14 cellular contexts compared by ENCODE assay signal in the genomic region with DNA sequence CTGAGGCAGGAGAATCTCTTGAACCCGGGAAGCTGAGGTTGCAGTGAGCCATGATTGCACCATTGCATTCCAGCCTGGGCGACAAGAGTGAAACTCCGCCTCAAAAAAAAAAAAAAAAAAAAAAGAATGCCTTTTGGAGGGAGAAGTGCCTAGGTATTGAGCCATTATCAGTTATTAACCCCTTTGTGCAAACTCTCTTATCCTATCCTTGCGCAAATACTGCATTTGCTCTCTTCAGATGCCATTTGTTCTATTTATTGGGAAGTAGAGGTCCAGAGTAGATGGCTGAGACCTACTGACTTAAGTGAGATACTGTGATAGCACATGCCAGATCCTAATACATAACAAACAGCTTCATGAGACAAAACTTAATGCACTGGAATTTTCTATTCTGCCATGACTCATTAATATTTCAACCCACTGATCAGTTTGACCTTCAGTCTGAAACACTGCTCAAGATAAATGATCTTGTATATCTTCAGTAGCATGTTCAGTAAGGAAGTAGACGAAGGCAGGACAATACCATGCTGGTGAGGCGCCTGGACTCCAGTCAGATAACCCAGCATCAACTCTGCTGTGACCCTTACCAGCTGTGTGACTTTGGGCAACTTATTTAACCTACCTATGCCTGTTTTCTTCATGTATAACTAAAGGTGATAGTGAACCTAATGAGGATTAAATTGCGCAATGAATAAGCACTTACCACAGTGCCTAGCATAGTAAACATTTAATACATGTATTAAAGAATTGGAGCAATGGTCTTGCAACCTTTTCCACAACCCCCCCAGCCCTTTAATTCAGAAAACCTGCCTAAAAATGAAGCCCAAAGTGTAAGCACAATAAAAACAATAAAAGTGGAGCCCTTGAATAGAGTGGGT. TPM values are rescaled to one million over a fixed set of nuclear protein-coding genes. Genes with fewer than 3 reads are reported as not detected.
DNase-seq lines count a peak whose midpoint lies in the region; ATAC-seq and TF ChIP-seq lines count a peak whose summit lies in the region.
"Had no signal": no experiment of that assay in that cellular context is flagged by ENCODE, and none has a peak within 500 bp of the region (broad histone marks: within the 10 kb centered on the region; RNA-seq: fewer than 3 reads in every experiment).

No MANE protein-coding gene starts in this region.

- H3K9me3 ChIP-seq in T-helper 17 cell (ENCODE audit: control insufficient read depth, low read length, poor library complexity, severe bottlenecking): no peaks in the 10 kb centered on the region

- H3K36me3 Mint-ChIP-seq in natural killer cell (peaks cover 7% of the 10 kb centered on the region), T-helper 17 cell (ENCODE audit: low read depth) (peaks cover 14% of the 10 kb centered on the region)
- H3K36me3 Mint-ChIP-seq in natural killer cell treated with Interleukin-12 subunit alpha and Interleukin-12 subunit beta and Interleukin-15 and Interleukin-18, amount 100 ng/mL, for 72 hours: peaks cover 18% of the 10 kb centered on the region

- intact Hi-C loops in natural killer cell (cut with micrococcal nuclease): no loop called here

- H3K27me3 Mint-ChIP-seq in natural killer cell (ENCODE audit: low read depth in 2 of 2): no peaks in the 10 kb centered on the region
- no peaks in the 10 kb centered on the region for H3K27me3 Mint-ChIP-seq in natural killer cell treated with Interleukin-12 subunit alpha and Interleukin-12 subunit beta and Interleukin-15 and Interleukin-18, amount 100 ng/mL, for 72 hours
- H3K27me3 Mint-ChIP-seq in T-helper 17 cell: no peaks in the 10 kb centered on the region
- H3K27me3 Mint-ChIP-seq: activated CD8-positive, alpha-beta memory T cell treated with anti-CD3 and anti-CD28 coated beads, Interleukin-2, amount 10 ng/mL, durations not matched to agents 7 days and 5 days had no signal

- DNase-seq in natural killer cell (no peak), T-helper 17 cell (no peak), iris pigment epithelial cell (ENCODE audit: low read depth) (peak; percentile 56), D341Med (ENCODE audit: low spot score) (no peak), NCI-H187 treated with DMSO at 0.1 percent for 48 hours (lab: John Stamatoyannopoulos, UW) (no peak)
- no peak for DNase-seq in natural killer cell treated with Interleukin-12 subunit alpha and Interleukin-12 subunit beta and Interleukin-15 and Interleukin-18, amount 100 ng/mL, for 72 hours (ENCODE audit: low spot score)
- DNase-seq: activated CD8-positive, alpha-beta memory T cell treated with anti-CD3 and anti-CD28 coated beads, Interleukin-2, amount 10 ng/mL, durations not matched to agents 7 days and 5 days; H9; NCI-H1092; NCI-H345; RPMI8226; stimulated activated CD4-positive, alpha-beta T cell treated with anti-CD3 and anti-CD28 coated beads, Interleukin-2, amount 100 ng/mL, for 24 hours had no signal

- no peaks in the 10 kb centered on the region for H3K9me3 Mint-ChIP-seq in natural killer cell
- H3K9me3 Mint-ChIP-seq in natural killer cell treated with Interleukin-12 subunit alpha and Interleukin-12 subunit beta and Interleukin-15 and Interleukin-18, amount 100 ng/mL, for 72 hours: no peaks in the 10 kb centered on the region
- H3K9me3 Mint-ChIP-seq: H9 had no signal

- H3K4me3 Mint-ChIP-seq in natural killer cell: no peak overlapping the region
- no peak overlapping the region for H3K4me3 Mint-ChIP-seq in natural killer cell treated with Interleukin-12 subunit alpha and Interleukin-12 subunit beta and Interleukin-15 and Interleukin-18, amount 100 ng/mL, for 72 hours
- no peak overlapping the region for H3K4me3 Mint-ChIP-seq in T-helper 17 cell
- H3K4me3 Mint-ChIP-seq: activated CD8-positive, alpha-beta memory T cell treated with anti-CD3 and anti-CD28 coated beads, Interleukin-2, amount 10 ng/mL, durations not matched to agents 7 days and 5 days; H9 had no signal

- H3K4me1 Mint-ChIP-seq in natural killer cell (peaks cover 30 to 36% of the 10 kb centered on the region in 2 donors), T-helper 17 cell (peaks cover 28% of the 10 kb centered on the region)
- H3K4me1 Mint-ChIP-seq in natural killer cell treated with Interleukin-12 subunit alpha and Interleukin-12 subunit beta and Interleukin-15 and Interleukin-18, amount 100 ng/mL, for 72 hours (ENCODE audit: low read depth in 2 of 2): peaks cover 24 to 46% of the 10 kb centered on the region in 2 donors

- H3K27ac Mint-ChIP-seq in natural killer cell: peak overlapping the region; percentile 62 to 79
- peak overlapping the region in 1 of 2 donors; percentile 22 for H3K27ac Mint-ChIP-seq in natural killer cell treated with Interleukin-12 subunit alpha and Interleukin-12 subunit beta and Interleukin-15 and Interleukin-18, amount 100 ng/mL, for 72 hours
- H3K27ac Mint-ChIP-seq in T-helper 17 cell: peak overlapping the region; percentile 90

- ATAC-seq in natural killer cell: no peak
- no peak for ATAC-seq in natural killer cell treated with Interleukin-12 subunit alpha and Interleukin-12 subunit beta and Interleukin-15 and Interleukin-18, amount 100 ng/mL, for 72 hours
- ATAC-seq in T-helper 17 cell: no peak
- ATAC-seq in GM19467 (IDR thresholded peaks at IDR 0.05; ENCODE audit: unreplicated experiment): no peak
- ATAC-seq in HG03521 (IDR thresholded peaks at IDR 0.05; ENCODE audit: unreplicated experiment): no peak
- ATAC-seq: activated CD8-positive, alpha-beta memory T cell treated with anti-CD3 and anti-CD28 coated beads, Interleukin-2, amount 10 ng/mL, durations not matched to agents 7 days and 5 days had no signal

- TF ChIP-seq CTCF in natural killer cell (IDR thresholded peaks at IDR 0.05): no peak

RNA-seq across cellular contexts. Expression of gene DNAAF2, which starts 5.7 kb away (rescaled TPM):
- total RNA-seq in natural killer cell (10 to 100 TPM; 10.5 to 16.2 (median 11.4) TPM), T-helper 17 cell (10 to 100 TPM; 25.7 to 34.0 TPM)
- 10 to 100 TPM in 1 of 2 donors, 1 to 10 TPM in 1; 6.2 to 11.9 TPM for total RNA-seq in natural killer cell treated with Interleukin-12 subunit alpha and Interleukin-12 subunit beta and Interleukin-15 and Interleukin-18, amount 100 ng/mL, for 72 hours

RNA-seq across cellular contexts. Expression of gene MGAT2, which starts 20.2 kb away (rescaled TPM):
- total RNA-seq in natural killer cell (10 to 100 TPM; 29.9 to 34.8 (median 33.8) TPM), T-helper 17 cell (10 to 100 TPM; 30.0 to 34.5 TPM)
- 10 to 100 TPM; 76.3 to 93.6 TPM for total RNA-seq in natural killer cell treated with Interleukin-12 subunit alpha and Interleukin-12 subunit beta and Interleukin-15 and Interleukin-18, amount 100 ng/mL, for 72 hours

RNA-seq across cellular contexts. Expression of gene RPL36AL, which starts 20.4 kb away (rescaled TPM):
- total RNA-seq in natural killer cell: 100 to 1,000 TPM; 126 to 166 (median 150) TPM
- total RNA-seq in natural killer cell treated with Interleukin-12 subunit alpha and Interleukin-12 subunit beta and Interleukin-15 and Interleukin-18, amount 100 ng/mL, for 72 hours: 100 to 1,000 TPM; 186 to 188 TPM
- 100 to 1,000 TPM; 209 to 250 TPM for total RNA-seq in T-helper 17 cell

RNA-seq across cellular contexts. Expression of gene LRR1, which starts 42.0 kb away (rescaled TPM):
- total RNA-seq in natural killer cell (10 to 100 TPM in 1 of 3 donors, 1 to 10 TPM in 2; 8.1 to 11.7 (median 8.7) TPM), T-helper 17 cell (10 to 100 TPM in 1 of 2 donors, 1 to 10 TPM in 1; 7.4 to 10.3 TPM)
- 10 to 100 TPM; 28.7 to 48.4 TPM for total RNA-seq in natural killer cell treated with Interleukin-12 subunit alpha and Interleukin-12 subunit beta and Interleukin-15 and Interleukin-18, amount 100 ng/mL, for 72 hours

RNA-seq across cellular contexts. Expression of gene POLE2, which starts 47.2 kb away (rescaled TPM):
- total RNA-seq in natural killer cell (1 to 10 TPM; 3.0 to 4.5 (median 4.1) TPM), T-helper 17 cell (1 to 10 TPM; 1.0 to 2.2 TPM)
- 10 to 100 TPM; 19.5 to 30.5 TPM for total RNA-seq in natural killer cell treated with Interleukin-12 subunit alpha and Interleukin-12 subunit beta and Interleukin-15 and Interleukin-18, amount 100 ng/mL, for 72 hours
